ENCODE assay signal across 8 cellular contexts in genomic region chr20:36064661-36065426, GRCh38.
DNase-seq lines count a peak whose midpoint lies in the region; ATAC-seq, FAIRE-seq and TF ChIP-seq lines count a peak whose summit lies in the region.

No MANE protein-coding gene starts in this region.

- TSS peak; percentile 67 for BruUV-seq in HCT116 (replicated peaks; lab: Mats Ljungman, UMichigan)

- peaks cover 3% of the 10 kb centered on the region for H3K4me1 Mint-ChIP-seq in activated naive CD8-positive, alpha-beta T cell (ENCODE audit: low read depth)

- H3K9me3 ChIP-seq in HCT116 (ENCODE audit: control insufficient read depth in 1 of 2, insufficient read depth in 1 of 2, low read depth in 1 of 2, low read length in 2 of 2) (no peaks in the 10 kb centered on the region), SK-N-SH (no peaks in the 10 kb centered on the region; the same call in 1 of the 2 replicates), ovary (no peaks in the 10 kb centered on the region), thymus (ENCODE audit: control insufficient read depth) (no peaks in the 10 kb centered on the region)

- TF ChIP-seq EP300 in SK-N-SH (IDR thresholded peaks at IDR 0.05; ENCODE audit: borderline replicate concordance in 1 of 2, low read depth in 1 of 2, low read length in 1 of 2) = no peak
- TF ChIP-seq EP300 in ovary (IDR thresholded peaks at IDR 0.05) = no peak

- peak overlapping the region; percentile 46; the same call in 1 of the 2 replicates for H3K9ac ChIP-seq in HCT116 (ENCODE audit: low read length)
- peak overlapping the region; percentile 64 for H3K9ac ChIP-seq in SK-N-SH

- ATAC-seq in HCT116 = peak; percentile 98

- H3K27ac ChIP-seq in HCT116 (ENCODE audit: low read depth, low read length) (peak overlapping the region; percentile 20; the same call in 1 of the 2 replicates), SK-N-SH (ENCODE audit: low read depth in 2 of 2, low read length in 1 of 2) (peak overlapping the region; percentile 57 to 82), ovary (peak overlapping the region in 1 of 2 donors; percentile 17), thymus (ENCODE audit: low read depth) (peak overlapping the region; percentile 67)

- peak overlapping the region; percentile 87 for H3K4me3 Mint-ChIP-seq in activated naive CD8-positive, alpha-beta T cell

- POLR2A ChIA-PET in HCT116 (lab: Charles Lee) = interaction anchor here (0.9 to 1.3 kb wide), 2 partner anchors 13 to 15 kb away, joined by 3 read pairs; no protein-coding TSS in a partner anchor
- POLR2A ChIA-PET in SK-N-SH (lab: Yijun Ruan, JAX) = interaction anchor here (0.9 to 1.3 kb wide), 5 partner anchors 10 to 70 kb away, joined by 3 to 6 read pairs (median 3); no protein-coding TSS in a partner anchor

- H3K9me2 ChIP-seq in HCT116 (ENCODE audit: insufficient read depth) (no peaks in the 10 kb centered on the region), SK-N-SH (no peaks in the 10 kb centered on the region)

- TF ChIP-seq RAD21 in HCT116 (IDR thresholded peaks at IDR 0.05; ENCODE audit: low read depth) (no peak), SK-N-SH (IDR thresholded peaks at IDR 0.05; ENCODE audit: low read length) (no peak)

- TF ChIP-seq CTCF in HCT116 (IDR thresholded peaks at IDR 0.05 in 2 of 3, conservative IDR thresholded peaks at IDR 0.05 in 1 of 3; ENCODE audit: borderline replicate concordance in 1 of 3, insufficient read depth in 1 of 3, low read depth in 2 of 3, low read length in 2 of 3) (no peak), SK-N-SH (IDR thresholded peaks at IDR 0.05) (no peak), ovary (IDR thresholded peaks at IDR 0.05) (no peak)

- FAIRE-seq in G401.6 (lab: Jason Lieb, UNC) = peak; percentile 19

- H3K4me2 ChIP-seq in HCT116 (ENCODE audit: low read length) = peak overlapping the region; percentile 97
- peak overlapping the region; percentile 86 for H3K4me2 ChIP-seq in SK-N-SH

- H3K4me3 ChIP-seq in HCT116 (replicated peaks in 1 of 2; ENCODE audit: low read depth in 1 of 2, low read length in 2 of 2) = peak overlapping the region; percentile 52 to 63
- H3K4me3 ChIP-seq in SK-N-SH (ENCODE audit: low read depth in 2 of 2, low read length in 1 of 2) = peak overlapping the region; percentile 59 to 63
- peak overlapping the region; percentile 69 for H3K4me3 ChIP-seq in ovary
- H3K4me3 ChIP-seq in thymus (ENCODE audit: low read length) = peak overlapping the region; percentile 64

- DNase-seq in HCT116 (ENCODE audit: low read depth, low spot score) = no peak
- DNase-seq in MV-4-11 (lab: John Stamatoyannopoulos, UW) = peak; percentile 81
- peak; percentile 99 for DNase-seq in SK-N-SH
- peak; percentile 91 to 99 (median 97) for DNase-seq in head of caudate nucleus
- peak; percentile 94 to 99 (median 97) for DNase-seq in ovary

- WGBS in SK-N-SH (ENCODE audit: low lambda C conversion rate) = 17% methylated on average over 16 of the region's 61 CpGs
- 3 to 9% (median 5%) methylated on average over 46 to 61 of the region's 61 CpGs for WGBS in ovary, 3 donors
- WGBS in thymus = 3% methylated on average over 61 of the region's 61 CpGs

- H3K27ac Mint-ChIP-seq in activated naive CD8-positive, alpha-beta T cell = no peak overlapping the region

- peaks cover 2% of the 10 kb centered on the region for H3K36me3 Mint-ChIP-seq in activated naive CD8-positive, alpha-beta T cell

- H3K27me3 Mint-ChIP-seq in activated naive CD8-positive, alpha-beta T cell = peaks cover 4% of the 10 kb centered on the region

- RAD21 ChIA-PET in HCT116 (lab: Charles Lee; ENCODE audit: low non-redundant PET in 1 of 2, low total read pairs in 2 of 2, uncharacterized antibody in 2 of 2, unreplicated experiment in 2 of 2) = interaction anchor here in 1 of 2 experiments (0.6 kb wide), 1 partner anchor 23 kb away, joined by 4 read pairs; no protein-coding TSS in a partner anchor

- peaks cover 10 to 25% of the 10 kb centered on the region in 2 experiments; a peak in 3 of 4 replicates for H3K4me1 ChIP-seq in HCT116 (ENCODE audit: control insufficient read depth in 1 of 2, insufficient read depth in 2 of 2, low read length in 2 of 2)
- H3K4me1 ChIP-seq in SK-N-SH (ENCODE audit: control insufficient read depth in 1 of 2, insufficient read depth in 2 of 2, low read depth in 1 of 2, low read length in 1 of 2) = peaks cover 0 to 15% of the 10 kb centered on the region in 2 experiments; a peak in 1 of 4 replicates
- H3K4me1 ChIP-seq in ovary (ENCODE audit: insufficient read depth) = peaks cover 6% of the 10 kb centered on the region
- H3K4me1 ChIP-seq in thymus (ENCODE audit: control insufficient read depth, insufficient read depth, low read length) = peaks cover 3% of the 10 kb centered on the region

- H3K9me3 Mint-ChIP-seq in activated naive CD8-positive, alpha-beta T cell (ENCODE audit: low read depth) = no peaks in the 10 kb centered on the region

- H3K79me2 ChIP-seq in HCT116 (ENCODE audit: insufficient read depth, low read length) (no peaks in the 10 kb centered on the region), SK-N-SH (ENCODE audit: insufficient read depth) (no peaks in the 10 kb centered on the region)

- intact Hi-C loops in HCT116 (cut with micrococcal nuclease) (no loop called here), head of caudate nucleus (cut with DNase I) (no loop called here), ovary (cut with DNase I) (no loop called here)

- H3K27me3 ChIP-seq in HCT116 (ENCODE audit: insufficient read depth, low read length) (no peaks in the 10 kb centered on the region), SK-N-SH (ENCODE audit: insufficient read depth) (no peaks in the 10 kb centered on the region), ovary (no peaks in the 10 kb centered on the region), thymus (ENCODE audit: control insufficient read depth, insufficient read depth) (peaks cover 4% of the 10 kb centered on the region)

- peaks cover 9% of the 10 kb centered on the region for H3F3A ChIP-seq in SK-N-SH (replicated peaks; ENCODE audit: insufficient read depth)

- CTCF ChIA-PET in HCT116 (lab: Charles Lee) (interaction anchor here (1.1 kb wide), 1 partner anchor 74 kb away, joined by 3 read pairs; no protein-coding TSS in a partner anchor), SK-N-SH (lab: Yijun Ruan, JAX) (interaction anchor here (1.0 to 1.8 kb wide), 3 partner anchors 72 to 138 kb away, joined by 3 to 7 read pairs (median 6); no protein-coding TSS in a partner anchor)

- H4K20me1 ChIP-seq in HCT116 (ENCODE audit: insufficient read depth) (no peaks in the 10 kb centered on the region), SK-N-SH (ENCODE audit: insufficient read depth) (no peaks in the 10 kb centered on the region)

- TF ChIP-seq POLR2A in HCT116 (IDR thresholded peaks at IDR 0.05; ENCODE audit: borderline replicate concordance, extremely low read depth, insufficient read depth, insufficient read length) = no peak
- peak; percentile 37 for TF ChIP-seq POLR2A in ovary (IDR thresholded peaks at IDR 0.05)

- peak overlapping the region; percentile 63 for H2AFZ ChIP-seq in HCT116 (ENCODE audit: low read depth, low read length, poor library complexity, severe bottlenecking)
- H2AFZ ChIP-seq in SK-N-SH (ENCODE audit: low read depth) = peak overlapping the region; percentile 99

- H3K36me3 ChIP-seq in HCT116 (ENCODE audit: control insufficient read depth in 1 of 2, insufficient read depth in 2 of 2, low read length in 2 of 2) = no peaks in the 10 kb centered on the region
- H3K36me3 ChIP-seq in SK-N-SH (replicated peaks in 1 of 2; ENCODE audit: control insufficient read depth in 1 of 2, insufficient read depth in 2 of 2, low read length in 1 of 2) = no peaks in the 10 kb centered on the region
- H3K36me3 ChIP-seq in ovary = no peaks in the 10 kb centered on the region
- no peaks in the 10 kb centered on the region for H3K36me3 ChIP-seq in thymus (ENCODE audit: control insufficient read depth, insufficient read depth)

TF ChIP-seq in HCT116, 20 proteins besides CTCF, POLR2A, EP300 and RAD21:
- TF ChIP-seq SP1 (IDR thresholded peaks at IDR 0.05; ENCODE audit: low read depth) (no peak), POLR2AphosphoS5 (IDR thresholded peaks at IDR 0.05; ENCODE audit: low read depth, low read length) (peak; percentile 77)

TF ChIP-seq in SK-N-SH, 30 proteins besides CTCF, POLR2A, EP300 and RAD21:
- TF ChIP-seq POLR2AphosphoS5 (IDR thresholded peaks at IDR 0.05; ENCODE audit: low read depth, low read length) (peak; percentile 47; the same call in 1 of the 2 replicates), RFX5 (IDR thresholded peaks at IDR 0.05; ENCODE audit: low read length) (peak; percentile 65), SMC3 (IDR thresholded peaks at IDR 0.05; ENCODE audit: low read depth, low read length) (no peak), SIN3A (IDR thresholded peaks at IDR 0.05; ENCODE audit: borderline replicate concordance, low read depth, low read length) (peak; percentile 40; the same call in 1 of the 2 replicates), MXI1 (IDR thresholded peaks at IDR 0.05; ENCODE audit: low read depth, low read length) (peak; percentile 67)
